Comparison of ENCODE assay signal across 11 cellular contexts in genomic region chr1:51636765-51637522, GRCh38. TPM values are rescaled to one million over a fixed set of nuclear protein-coding genes. Genes with fewer than 3 reads are reported as not detected.
A peak's percentile ranks its signal among the peaks of the same experiment; 100 is the strongest.
DNase-seq lines count a peak whose midpoint lies in the region; ATAC-seq and TF ChIP-seq lines count a peak whose summit lies in the region.
"Had no signal": no experiment of that assay in that cellular context is flagged by ENCODE, and none has a peak within 500 bp of the region (broad histone marks: within the 10 kb centered on the region; RNA-seq: fewer than 3 reads in every experiment).

No MANE protein-coding gene starts in this region.

- ATAC-seq in GM18873 (IDR thresholded peaks at IDR 0.05; ENCODE audit: low FRiP score, unreplicated experiment): no peak
- no peak for ATAC-seq in HG03457 (IDR thresholded peaks at IDR 0.05; ENCODE audit: unreplicated experiment)
- ATAC-seq in HG03342 (IDR thresholded peaks at IDR 0.05; ENCODE audit: unreplicated experiment): no peak

- TF ChIP-seq CTCF in RWPE1 (conservative IDR thresholded peaks at IDR 0.05; ENCODE audit: low read depth): no peak
- no peak for TF ChIP-seq CTCF in fibroblast of mammary gland (conservative IDR thresholded peaks at IDR 0.05; ENCODE audit: control insufficient read depth, insufficient read depth, low read depth, low read length)

- peak overlapping the region; percentile 64 for H3K27ac ChIP-seq in RWPE1

- CTCF ChIA-PET in RWPE1 (lab: Yijun Ruan, JAX): no interaction called here

- H3K4me3 ChIP-seq in fibroblast of mammary gland (ENCODE audit: control insufficient read depth, low read depth, low read length): no peak overlapping the region

- POLR2A ChIA-PET in RWPE1 (lab: Yijun Ruan, JAX; ENCODE audit: low non-redundant PET): interaction anchor here (0.7 kb wide), 1 partner anchor 22 kb away, joined by 3 read pairs; no protein-coding TSS in a partner anchor

- DNase-seq in ELR (ENCODE audit: low read depth) (peak; percentile 93), RWPE1 (ENCODE audit: low spot score) (peak; percentile 48), fibroblast of mammary gland (ENCODE audit: low read depth) (peak; percentile 91), renal cortical epithelial cell (ENCODE audit: low read depth) (peak; percentile 90), HPDE6-E6E7 (ENCODE audit: extremely low spot score) (no peak)
- DNase-seq: activated CD4-positive, alpha-beta T cell treated with anti-CD3 and anti-CD28 coated beads, Interleukin-2, amount 10 ng/mL, durations not matched to agents 7 days and 5 days; anterior cingulate cortex; NCI-H69 had no signal

RNA-seq across cellular contexts. Expression of gene OSBPL9, which starts 20.1 kb away (rescaled TPM):
- 114 and 165 TPM in 2 replicates for total RNA-seq in renal cortical epithelial cell
